In the genomic region with DNA sequence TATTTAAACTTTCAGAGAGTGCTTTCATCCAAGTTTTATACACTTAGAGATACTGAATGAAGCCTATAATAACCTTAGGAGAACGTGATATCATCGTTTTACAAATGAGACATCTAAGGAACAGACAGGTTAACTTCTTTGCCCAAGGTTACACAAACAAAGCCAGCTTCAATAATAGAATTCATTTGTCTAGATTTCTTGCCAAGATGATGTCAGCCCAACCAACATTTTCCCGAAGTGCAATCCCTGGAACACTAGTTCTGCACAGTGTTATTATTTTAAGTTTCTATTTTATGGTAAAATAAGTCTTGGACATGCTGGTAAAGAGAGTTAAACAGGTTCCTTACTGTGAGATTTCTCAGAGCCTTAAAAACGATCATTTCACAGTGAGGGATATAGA, we compare ENCODE assay signal across 15 cellular contexts.
DNase-seq lines count a peak whose midpoint lies in the region; ATAC-seq and TF ChIP-seq lines count a peak whose summit lies in the region.
"Had no signal": no experiment of that assay in that cellular context is flagged by ENCODE, and none has a peak within 500 bp of the region (broad histone marks: within the 10 kb centered on the region; RNA-seq: fewer than 3 reads in every experiment).

No MANE protein-coding gene starts in this region.

- H3K27ac ChIP-seq in HEK293 (ENCODE audit: extremely low read depth, low read depth, low read length): no peak overlapping the region
- H3K27ac ChIP-seq: KMS-11, Peyer's patch had no signal

- no peaks in the 10 kb centered on the region for H3K9me3 ChIP-seq in HEK293 (ENCODE audit: control insufficient read depth, insufficient read depth, low read depth, low read length)
- H3K9me3 ChIP-seq: Peyer's patch, SK-N-SH had no signal

- peaks cover 17% of the 10 kb centered on the region for H3K4me1 ChIP-seq in HEK293 (ENCODE audit: control insufficient read depth, insufficient read depth, low read length)
- H3K4me1 ChIP-seq: Peyer's patch had no signal

- in situ Hi-C loops in astrocyte of the spinal cord (cut with HindIII; ENCODE audit: low sequenced_read_pairs): no loop called here

- H3K36me3 ChIP-seq in HEK293 (ENCODE audit: control insufficient read depth in 2 of 2, insufficient read depth in 1 of 2, low read length in 2 of 2): no peaks in the 10 kb centered on the region
- H3K36me3 ChIP-seq: Peyer's patch had no signal

- ATAC-seq in sciatic nerve (no peak), GM21825 (IDR thresholded peaks at IDR 0.05; ENCODE audit: unreplicated experiment) (no peak)

- POLR2A ChIA-PET in HEK293 (lab: Yijun Ruan, JAX): no interaction called here

- intact Hi-C loops in sciatic nerve (cut with DNase I): no loop called here

- TF ChIP-seq CTCF in HEK293 (tag by site-specific recombination; IDR thresholded peaks at IDR 0.05): no peak
- no peak for TF ChIP-seq CTCF in astrocyte of the spinal cord (IDR thresholded peaks at IDR 0.05; ENCODE audit: low read depth, low read length)

- CTCF ChIA-PET in HEK293 (lab: Yijun Ruan, JAX): interaction anchor here (1.2 kb wide), 1 partner anchor 56 kb away, joined by 3 read pairs; no protein-coding TSS in a partner anchor

- DNase-seq in astrocyte of the spinal cord (ENCODE audit: low read depth, low spot score): peak; percentile 46
- peak; percentile 58 for DNase-seq in fibroblast of peridontal ligament (ENCODE audit: extremely low read depth)
- DNase-seq in stromal cell of bone marrow (ENCODE audit: low read depth): peak; percentile 17
- no peak for DNase-seq in sciatic nerve (ENCODE audit: low spot score)
- no peak for DNase-seq in AG08395 (ENCODE audit: low spot score)
- DNase-seq: C1 segment of cervical spinal cord, NCI-H1105 treated with DMSO at 0.1 percent for 48 hours, NCI-H187, NCI-H774, Peyer's patch, Right ventricle myocardium superior, SK-N-SH had no signal

- no peak overlapping the region for H3K4me3 ChIP-seq in HEK293 (ENCODE audit: low read depth, low read length)
- H3K4me3 ChIP-seq in astrocyte of the spinal cord (ENCODE audit: low read depth, low read length): no peak overlapping the region
- H3K4me3 ChIP-seq: Peyer's patch had no signal

TF ChIP-seq in HEK293, 187 proteins besides CTCF, POLR2A, EP300 and RAD21 (continues in another document):
- TF ChIP-seq ZNF311 (tag by site-specific recombination; IDR thresholded peaks at IDR 0.05; ENCODE audit: borderline replicate concordance) (no peak), KLF16 (tag by site-specific recombination; IDR thresholded peaks at IDR 0.05) (no peak), ZNF324 (tag by site-specific recombination; IDR thresholded peaks at IDR 0.05) (no peak), ZNF155 (tag by site-specific recombination; IDR thresholded peaks at IDR 0.05) (no peak), ZNF223 (tag by site-specific recombination; IDR thresholded peaks at IDR 0.05) (no peak), MEIS1 (CRISPR knock-in tag; IDR thresholded peaks at IDR 0.05; ENCODE audit: borderline replicate concordance) (no peak), KLF10 (tag by site-specific recombination; IDR thresholded peaks at IDR 0.05) (no peak), ZNF114 (tag by site-specific recombination; IDR thresholded peaks at IDR 0.05) (no peak), ZNF2 (tag by site-specific recombination; IDR thresholded peaks at IDR 0.05) (no peak), ZNF366 (tag by site-specific recombination; conservative IDR thresholded peaks at IDR 0.05) (0 out of 2 replicates have a peak, but pooled peaks have one; percentile 42), ZNF214 (tag by site-specific recombination; IDR thresholded peaks at IDR 0.05; ENCODE audit: borderline replicate concordance) (no peak), ZNF837 (tag by site-specific recombination; IDR thresholded peaks at IDR 0.05) (no peak), BCL11B (tag by site-specific recombination; IDR thresholded peaks at IDR 0.05; ENCODE audit: low read depth) (no peak), ZFP37 (tag by site-specific recombination; IDR thresholded peaks at IDR 0.05) (no peak), TRIM28 (IDR thresholded peaks at IDR 0.05; ENCODE audit: borderline replicate concordance, low read length) (no peak), ZNF596 (tag by site-specific recombination; IDR thresholded peaks at IDR 0.05) (no peak), ZNF558 (tag by site-specific recombination; IDR thresholded peaks at IDR 0.05) (no peak)
- TF ChIP-seq, protein P1, sequence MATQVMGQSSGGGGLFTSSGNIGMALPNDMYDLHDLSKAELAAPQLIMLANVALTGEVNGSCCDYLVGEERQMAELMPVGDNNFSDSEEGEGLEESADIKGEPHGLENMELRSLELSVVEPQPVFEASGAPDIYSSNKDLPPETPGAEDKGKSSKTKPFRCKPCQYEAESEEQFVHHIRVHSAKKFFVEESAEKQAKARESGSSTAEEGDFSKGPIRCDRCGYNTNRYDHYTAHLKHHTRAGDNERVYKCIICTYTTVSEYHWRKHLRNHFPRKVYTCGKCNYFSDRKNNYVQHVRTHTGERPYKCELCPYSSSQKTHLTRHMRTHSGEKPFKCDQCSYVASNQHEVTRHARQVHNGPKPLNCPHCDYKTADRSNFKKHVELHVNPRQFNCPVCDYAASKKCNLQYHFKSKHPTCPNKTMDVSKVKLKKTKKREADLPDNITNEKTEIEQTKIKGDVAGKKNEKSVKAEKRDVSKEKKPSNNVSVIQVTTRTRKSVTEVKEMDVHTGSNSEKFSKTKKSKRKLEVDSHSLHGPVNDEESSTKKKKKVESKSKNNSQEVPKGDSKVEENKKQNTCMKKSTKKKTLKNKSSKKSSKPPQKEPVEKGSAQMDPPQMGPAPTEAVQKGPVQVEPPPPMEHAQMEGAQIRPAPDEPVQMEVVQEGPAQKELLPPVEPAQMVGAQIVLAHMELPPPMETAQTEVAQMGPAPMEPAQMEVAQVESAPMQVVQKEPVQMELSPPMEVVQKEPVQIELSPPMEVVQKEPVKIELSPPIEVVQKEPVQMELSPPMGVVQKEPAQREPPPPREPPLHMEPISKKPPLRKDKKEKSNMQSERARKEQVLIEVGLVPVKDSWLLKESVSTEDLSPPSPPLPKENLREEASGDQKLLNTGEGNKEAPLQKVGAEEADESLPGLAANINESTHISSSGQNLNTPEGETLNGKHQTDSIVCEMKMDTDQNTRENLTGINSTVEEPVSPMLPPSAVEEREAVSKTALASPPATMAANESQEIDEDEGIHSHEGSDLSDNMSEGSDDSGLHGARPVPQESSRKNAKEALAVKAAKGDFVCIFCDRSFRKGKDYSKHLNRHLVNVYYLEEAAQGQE (tag by site-specific recombination; IDR thresholded peaks at IDR 0.05): no peak
- TF ChIP-seq, protein P2, sequence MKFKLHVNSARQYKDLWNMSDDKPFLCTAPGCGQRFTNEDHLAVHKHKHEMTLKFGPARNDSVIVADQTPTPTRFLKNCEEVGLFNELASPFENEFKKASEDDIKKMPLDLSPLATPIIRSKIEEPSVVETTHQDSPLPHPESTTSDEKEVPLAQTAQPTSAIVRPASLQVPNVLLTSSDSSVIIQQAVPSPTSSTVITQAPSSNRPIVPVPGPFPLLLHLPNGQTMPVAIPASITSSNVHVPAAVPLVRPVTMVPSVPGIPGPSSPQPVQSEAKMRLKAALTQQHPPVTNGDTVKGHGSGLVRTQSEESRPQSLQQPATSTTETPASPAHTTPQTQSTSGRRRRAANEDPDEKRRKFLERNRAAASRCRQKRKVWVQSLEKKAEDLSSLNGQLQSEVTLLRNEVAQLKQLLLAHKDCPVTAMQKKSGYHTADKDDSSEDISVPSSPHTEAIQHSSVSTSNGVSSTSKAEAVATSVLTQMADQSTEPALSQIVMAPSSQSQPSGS (tag by site-specific recombination; IDR thresholded peaks at IDR 0.05; ENCODE audit: low read depth): 0 out of 2 replicates have a peak, but pooled peaks have one; percentile 31
- TF ChIP-seq, protein P3, sequence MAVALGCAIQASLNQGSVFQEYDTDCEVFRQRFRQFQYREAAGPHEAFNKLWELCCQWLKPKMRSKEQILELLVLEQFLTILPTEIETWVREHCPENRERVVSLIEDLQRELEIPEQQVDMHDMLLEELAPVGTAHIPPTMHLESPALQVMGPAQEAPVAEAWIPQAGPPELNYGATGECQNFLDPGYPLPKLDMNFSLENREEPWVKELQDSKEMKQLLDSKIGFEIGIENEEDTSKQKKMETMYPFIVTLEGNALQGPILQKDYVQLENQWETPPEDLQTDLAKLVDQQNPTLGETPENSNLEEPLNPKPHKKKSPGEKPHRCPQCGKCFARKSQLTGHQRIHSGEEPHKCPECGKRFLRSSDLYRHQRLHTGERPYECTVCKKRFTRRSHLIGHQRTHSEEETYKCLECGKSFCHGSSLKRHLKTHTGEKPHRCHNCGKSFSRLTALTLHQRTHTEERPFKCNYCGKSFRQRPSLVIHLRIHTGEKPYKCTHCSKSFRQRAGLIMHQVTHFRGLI (tag by site-specific recombination; IDR thresholded peaks at IDR 0.05): peak; percentile 92
- TF ChIP-seq, protein P4, sequence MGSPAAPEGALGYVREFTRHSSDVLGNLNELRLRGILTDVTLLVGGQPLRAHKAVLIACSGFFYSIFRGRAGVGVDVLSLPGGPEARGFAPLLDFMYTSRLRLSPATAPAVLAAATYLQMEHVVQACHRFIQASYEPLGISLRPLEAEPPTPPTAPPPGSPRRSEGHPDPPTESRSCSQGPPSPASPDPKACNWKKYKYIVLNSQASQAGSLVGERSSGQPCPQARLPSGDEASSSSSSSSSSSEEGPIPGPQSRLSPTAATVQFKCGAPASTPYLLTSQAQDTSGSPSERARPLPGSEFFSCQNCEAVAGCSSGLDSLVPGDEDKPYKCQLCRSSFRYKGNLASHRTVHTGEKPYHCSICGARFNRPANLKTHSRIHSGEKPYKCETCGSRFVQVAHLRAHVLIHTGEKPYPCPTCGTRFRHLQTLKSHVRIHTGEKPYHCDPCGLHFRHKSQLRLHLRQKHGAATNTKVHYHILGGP (tag by site-specific recombination; IDR thresholded peaks at IDR 0.05): 0 out of 2 replicates have a peak, but pooled peaks have one; percentile 17
- TF ChIP-seq, protein P5, sequence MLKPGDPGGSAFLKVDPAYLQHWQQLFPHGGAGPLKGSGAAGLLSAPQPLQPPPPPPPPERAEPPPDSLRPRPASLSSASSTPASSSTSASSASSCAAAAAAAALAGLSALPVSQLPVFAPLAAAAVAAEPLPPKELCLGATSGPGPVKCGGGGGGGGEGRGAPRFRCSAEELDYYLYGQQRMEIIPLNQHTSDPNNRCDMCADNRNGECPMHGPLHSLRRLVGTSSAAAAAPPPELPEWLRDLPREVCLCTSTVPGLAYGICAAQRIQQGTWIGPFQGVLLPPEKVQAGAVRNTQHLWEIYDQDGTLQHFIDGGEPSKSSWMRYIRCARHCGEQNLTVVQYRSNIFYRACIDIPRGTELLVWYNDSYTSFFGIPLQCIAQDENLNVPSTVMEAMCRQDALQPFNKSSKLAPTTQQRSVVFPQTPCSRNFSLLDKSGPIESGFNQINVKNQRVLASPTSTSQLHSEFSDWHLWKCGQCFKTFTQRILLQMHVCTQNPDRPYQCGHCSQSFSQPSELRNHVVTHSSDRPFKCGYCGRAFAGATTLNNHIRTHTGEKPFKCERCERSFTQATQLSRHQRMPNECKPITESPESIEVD (tag by site-specific recombination; IDR thresholded peaks at IDR 0.05): peak; percentile 86

Comparison
In these comparisons a context has a peak if more than half of its experiments do, and no peak if none do; other contexts are left out.
1. DNase-seq: peak in astrocyte of the spinal cord (single experiment), fibroblast of peridontal ligament (single experiment) and stromal cell of bone marrow (single experiment); none in sciatic nerve (single experiment) and AG08395 (single experiment).